In the genomic region with DNA sequence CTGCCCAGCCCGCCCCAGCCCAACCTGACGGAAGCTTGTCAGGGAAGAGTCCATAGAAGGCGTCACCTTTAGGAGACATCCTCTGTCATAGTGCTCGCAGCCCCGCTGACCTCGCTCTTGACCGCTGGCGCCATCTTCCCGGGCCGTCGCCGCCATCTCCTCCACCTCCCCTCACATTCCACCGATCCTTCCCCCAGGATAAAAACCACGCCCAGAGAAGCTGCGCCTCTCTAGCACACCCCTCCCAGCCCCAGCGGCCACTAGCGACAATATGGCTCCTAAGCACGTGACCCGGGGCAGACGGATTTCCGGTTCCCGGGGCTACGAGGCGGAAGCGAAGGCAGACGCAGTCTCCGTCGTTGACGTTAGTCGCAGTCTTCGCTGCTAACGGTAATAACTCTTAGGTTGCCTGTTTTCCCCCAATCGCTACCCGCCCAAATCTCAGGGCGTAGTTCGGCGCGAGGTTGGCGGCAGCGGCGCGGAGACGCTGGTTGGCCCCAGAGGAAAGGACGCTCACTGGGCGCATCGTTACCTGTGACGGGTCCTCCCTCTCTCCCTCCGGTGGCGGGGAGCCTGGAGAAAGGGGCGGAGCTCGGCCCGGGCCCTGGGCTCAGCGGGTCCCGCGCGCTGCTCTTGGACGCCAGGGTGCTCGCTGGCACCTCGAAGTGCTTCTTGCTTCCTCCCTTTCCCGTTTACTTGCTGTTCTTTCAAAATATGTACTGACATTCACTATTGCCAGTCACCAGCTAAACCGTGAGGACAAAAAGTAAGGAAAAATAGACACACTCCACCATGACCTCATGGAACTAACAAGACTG, we compare ENCODE assay signal across 1 cellular context.
TF ChIP-seq lines count a peak whose summit lies in the region.

A gene (minus strand): TSS at position 273 of the 818 bp plus-strand sequence. CDS start 117 bp downstream, at position 156.
A gene with protein sequence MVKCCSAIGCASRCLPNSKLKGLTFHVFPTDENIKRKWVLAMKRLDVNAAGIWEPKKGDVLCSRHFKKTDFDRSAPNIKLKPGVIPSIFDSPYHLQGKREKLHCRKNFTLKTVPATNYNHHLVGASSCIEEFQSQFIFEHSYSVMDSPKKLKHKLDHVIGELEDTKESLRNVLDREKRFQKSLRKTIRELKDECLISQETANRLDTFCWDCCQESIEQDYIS (plus strand): TSS at position 343 of the 818 bp plus-strand sequence. CDS start 980 bp downstream, outside the sequence.

TF ChIP-seq in K562, 482 proteins besides CTCF, POLR2A, EP300 and RAD21 (continued from another document and continues in another):
- no peak for TF ChIP-seq ZSCAN29 (IDR thresholded peaks at IDR 0.05)
- no peak for TF ChIP-seq FOXJ3 (CRISPR knock-in tag; IDR thresholded peaks at IDR 0.05)
- TF ChIP-seq, protein P1, sequence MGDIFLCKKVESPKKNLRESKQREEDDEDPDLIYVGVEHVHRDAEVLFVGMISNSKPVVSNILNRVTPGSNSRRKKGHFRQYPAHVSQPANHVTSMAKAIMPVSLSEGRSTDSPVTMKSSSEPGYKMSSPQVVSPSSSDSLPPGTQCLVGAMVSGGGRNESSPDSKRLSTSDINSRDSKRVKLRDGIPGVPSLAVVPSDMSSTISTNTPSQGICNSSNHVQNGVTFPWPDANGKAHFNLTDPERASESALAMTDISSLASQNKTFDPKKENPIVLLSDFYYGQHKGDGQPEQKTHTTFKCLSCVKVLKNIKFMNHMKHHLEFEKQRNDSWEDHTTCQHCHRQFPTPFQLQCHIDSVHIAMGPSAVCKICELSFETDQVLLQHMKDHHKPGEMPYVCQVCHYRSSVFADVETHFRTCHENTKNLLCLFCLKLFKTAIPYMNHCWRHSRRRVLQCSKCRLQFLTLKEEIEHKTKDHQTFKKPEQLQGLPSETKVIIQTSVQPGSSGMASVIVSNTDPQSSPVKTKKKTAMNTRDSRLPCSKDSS (IDR thresholded peaks at IDR 0.05; ENCODE audit: low read depth, partially characterized antibody), result no peak
- no peak for TF ChIP-seq HDAC6 (IDR thresholded peaks at IDR 0.05; ENCODE audit: low read depth, low read length)
- TF ChIP-seq, protein P2, sequence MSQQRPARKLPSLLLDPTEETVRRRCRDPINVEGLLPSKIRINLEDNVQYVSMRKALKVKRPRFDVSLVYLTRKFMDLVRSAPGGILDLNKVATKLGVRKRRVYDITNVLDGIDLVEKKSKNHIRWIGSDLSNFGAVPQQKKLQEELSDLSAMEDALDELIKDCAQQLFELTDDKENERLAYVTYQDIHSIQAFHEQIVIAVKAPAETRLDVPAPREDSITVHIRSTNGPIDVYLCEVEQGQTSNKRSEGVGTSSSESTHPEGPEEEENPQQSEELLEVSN (IDR thresholded peaks at IDR 0.05; ENCODE audit: borderline replicate concordance in 1 of 2, extremely low read depth in 1 of 2, insufficient read depth in 1 of 2, insufficient read length in 1 of 2, low read depth in 1 of 2, low read length in 1 of 2, poor library complexity in 1 of 2, severe bottlenecking in 1 of 2), result peak; percentile 56 to 57
- TF ChIP-seq IRF2 (CRISPR knock-in tag; IDR thresholded peaks at IDR 0.05), result no peak
- no peak; the same call in 1 of the 2 replicates for TF ChIP-seq LARP7 (IDR thresholded peaks at IDR 0.05)
- TF ChIP-seq, protein P3, sequence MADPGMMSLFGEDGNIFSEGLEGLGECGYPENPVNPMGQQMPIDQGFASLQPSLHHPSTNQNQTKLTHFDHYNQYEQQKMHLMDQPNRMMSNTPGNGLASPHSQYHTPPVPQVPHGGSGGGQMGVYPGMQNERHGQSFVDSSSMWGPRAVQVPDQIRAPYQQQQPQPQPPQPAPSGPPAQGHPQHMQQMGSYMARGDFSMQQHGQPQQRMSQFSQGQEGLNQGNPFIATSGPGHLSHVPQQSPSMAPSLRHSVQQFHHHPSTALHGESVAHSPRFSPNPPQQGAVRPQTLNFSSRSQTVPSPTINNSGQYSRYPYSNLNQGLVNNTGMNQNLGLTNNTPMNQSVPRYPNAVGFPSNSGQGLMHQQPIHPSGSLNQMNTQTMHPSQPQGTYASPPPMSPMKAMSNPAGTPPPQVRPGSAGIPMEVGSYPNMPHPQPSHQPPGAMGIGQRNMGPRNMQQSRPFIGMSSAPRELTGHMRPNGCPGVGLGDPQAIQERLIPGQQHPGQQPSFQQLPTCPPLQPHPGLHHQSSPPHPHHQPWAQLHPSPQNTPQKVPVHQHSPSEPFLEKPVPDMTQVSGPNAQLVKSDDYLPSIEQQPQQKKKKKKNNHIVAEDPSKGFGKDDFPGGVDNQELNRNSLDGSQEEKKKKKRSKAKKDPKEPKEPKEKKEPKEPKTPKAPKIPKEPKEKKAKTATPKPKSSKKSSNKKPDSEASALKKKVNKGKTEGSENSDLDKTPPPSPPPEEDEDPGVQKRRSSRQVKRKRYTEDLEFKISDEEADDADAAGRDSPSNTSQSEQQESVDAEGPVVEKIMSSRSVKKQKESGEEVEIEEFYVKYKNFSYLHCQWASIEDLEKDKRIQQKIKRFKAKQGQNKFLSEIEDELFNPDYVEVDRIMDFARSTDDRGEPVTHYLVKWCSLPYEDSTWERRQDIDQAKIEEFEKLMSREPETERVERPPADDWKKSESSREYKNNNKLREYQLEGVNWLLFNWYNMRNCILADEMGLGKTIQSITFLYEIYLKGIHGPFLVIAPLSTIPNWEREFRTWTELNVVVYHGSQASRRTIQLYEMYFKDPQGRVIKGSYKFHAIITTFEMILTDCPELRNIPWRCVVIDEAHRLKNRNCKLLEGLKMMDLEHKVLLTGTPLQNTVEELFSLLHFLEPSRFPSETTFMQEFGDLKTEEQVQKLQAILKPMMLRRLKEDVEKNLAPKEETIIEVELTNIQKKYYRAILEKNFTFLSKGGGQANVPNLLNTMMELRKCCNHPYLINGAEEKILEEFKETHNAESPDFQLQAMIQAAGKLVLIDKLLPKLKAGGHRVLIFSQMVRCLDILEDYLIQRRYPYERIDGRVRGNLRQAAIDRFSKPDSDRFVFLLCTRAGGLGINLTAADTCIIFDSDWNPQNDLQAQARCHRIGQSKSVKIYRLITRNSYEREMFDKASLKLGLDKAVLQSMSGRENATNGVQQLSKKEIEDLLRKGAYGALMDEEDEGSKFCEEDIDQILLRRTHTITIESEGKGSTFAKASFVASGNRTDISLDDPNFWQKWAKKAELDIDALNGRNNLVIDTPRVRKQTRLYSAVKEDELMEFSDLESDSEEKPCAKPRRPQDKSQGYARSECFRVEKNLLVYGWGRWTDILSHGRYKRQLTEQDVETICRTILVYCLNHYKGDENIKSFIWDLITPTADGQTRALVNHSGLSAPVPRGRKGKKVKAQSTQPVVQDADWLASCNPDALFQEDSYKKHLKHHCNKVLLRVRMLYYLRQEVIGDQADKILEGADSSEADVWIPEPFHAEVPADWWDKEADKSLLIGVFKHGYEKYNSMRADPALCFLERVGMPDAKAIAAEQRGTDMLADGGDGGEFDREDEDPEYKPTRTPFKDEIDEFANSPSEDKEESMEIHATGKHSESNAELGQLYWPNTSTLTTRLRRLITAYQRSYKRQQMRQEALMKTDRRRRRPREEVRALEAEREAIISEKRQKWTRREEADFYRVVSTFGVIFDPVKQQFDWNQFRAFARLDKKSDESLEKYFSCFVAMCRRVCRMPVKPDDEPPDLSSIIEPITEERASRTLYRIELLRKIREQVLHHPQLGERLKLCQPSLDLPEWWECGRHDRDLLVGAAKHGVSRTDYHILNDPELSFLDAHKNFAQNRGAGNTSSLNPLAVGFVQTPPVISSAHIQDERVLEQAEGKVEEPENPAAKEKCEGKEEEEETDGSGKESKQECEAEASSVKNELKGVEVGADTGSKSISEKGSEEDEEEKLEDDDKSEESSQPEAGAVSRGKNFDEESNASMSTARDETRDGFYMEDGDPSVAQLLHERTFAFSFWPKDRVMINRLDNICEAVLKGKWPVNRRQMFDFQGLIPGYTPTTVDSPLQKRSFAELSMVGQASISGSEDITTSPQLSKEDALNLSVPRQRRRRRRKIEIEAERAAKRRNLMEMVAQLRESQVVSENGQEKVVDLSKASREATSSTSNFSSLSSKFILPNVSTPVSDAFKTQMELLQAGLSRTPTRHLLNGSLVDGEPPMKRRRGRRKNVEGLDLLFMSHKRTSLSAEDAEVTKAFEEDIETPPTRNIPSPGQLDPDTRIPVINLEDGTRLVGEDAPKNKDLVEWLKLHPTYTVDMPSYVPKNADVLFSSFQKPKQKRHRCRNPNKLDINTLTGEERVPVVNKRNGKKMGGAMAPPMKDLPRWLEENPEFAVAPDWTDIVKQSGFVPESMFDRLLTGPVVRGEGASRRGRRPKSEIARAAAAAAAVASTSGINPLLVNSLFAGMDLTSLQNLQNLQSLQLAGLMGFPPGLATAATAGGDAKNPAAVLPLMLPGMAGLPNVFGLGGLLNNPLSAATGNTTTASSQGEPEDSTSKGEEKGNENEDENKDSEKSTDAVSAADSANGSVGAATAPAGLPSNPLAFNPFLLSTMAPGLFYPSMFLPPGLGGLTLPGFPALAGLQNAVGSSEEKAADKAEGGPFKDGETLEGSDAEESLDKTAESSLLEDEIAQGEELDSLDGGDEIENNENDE (IDR thresholded peaks at IDR 0.05; ENCODE audit: low read depth, low read length), result no peak
- no peak for TF ChIP-seq POLR3G (IDR thresholded peaks at IDR 0.05; ENCODE audit: extremely low read depth, insufficient read length, insufficient replicate concordance)
- TF ChIP-seq MECOM (CRISPR knock-in tag; IDR thresholded peaks at IDR 0.05), result no peak
- no peak for TF ChIP-seq SAP30 (IDR thresholded peaks at IDR 0.05; ENCODE audit: borderline replicate concordance, insufficient read depth, low read depth, low read length, poor library complexity, severe bottlenecking)
- TF ChIP-seq MAFF (IDR thresholded peaks at IDR 0.05; ENCODE audit: low read length), result no peak
- peak; percentile 26; the same call in 1 of the 2 replicates for TF ChIP-seq CC2D1A (IDR thresholded peaks at IDR 0.05)
- TF ChIP-seq, protein P4, sequence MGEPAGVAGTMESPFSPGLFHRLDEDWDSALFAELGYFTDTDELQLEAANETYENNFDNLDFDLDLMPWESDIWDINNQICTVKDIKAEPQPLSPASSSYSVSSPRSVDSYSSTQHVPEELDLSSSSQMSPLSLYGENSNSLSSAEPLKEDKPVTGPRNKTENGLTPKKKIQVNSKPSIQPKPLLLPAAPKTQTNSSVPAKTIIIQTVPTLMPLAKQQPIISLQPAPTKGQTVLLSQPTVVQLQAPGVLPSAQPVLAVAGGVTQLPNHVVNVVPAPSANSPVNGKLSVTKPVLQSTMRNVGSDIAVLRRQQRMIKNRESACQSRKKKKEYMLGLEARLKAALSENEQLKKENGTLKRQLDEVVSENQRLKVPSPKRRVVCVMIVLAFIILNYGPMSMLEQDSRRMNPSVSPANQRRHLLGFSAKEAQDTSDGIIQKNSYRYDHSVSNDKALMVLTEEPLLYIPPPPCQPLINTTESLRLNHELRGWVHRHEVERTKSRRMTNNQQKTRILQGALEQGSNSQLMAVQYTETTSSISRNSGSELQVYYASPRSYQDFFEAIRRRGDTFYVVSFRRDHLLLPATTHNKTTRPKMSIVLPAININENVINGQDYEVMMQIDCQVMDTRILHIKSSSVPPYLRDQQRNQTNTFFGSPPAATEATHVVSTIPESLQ (CRISPR knock-in tag; IDR thresholded peaks at IDR 0.05), result peak; percentile 74; the same call in 1 of the 2 replicates
- TF ChIP-seq KLF1 (tag; IDR thresholded peaks at IDR 0.05), result peak; percentile 83
- peak; percentile 99 for TF ChIP-seq GABPB1 (CRISPR knock-in tag; IDR thresholded peaks at IDR 0.05)
- TF ChIP-seq, protein P5, sequence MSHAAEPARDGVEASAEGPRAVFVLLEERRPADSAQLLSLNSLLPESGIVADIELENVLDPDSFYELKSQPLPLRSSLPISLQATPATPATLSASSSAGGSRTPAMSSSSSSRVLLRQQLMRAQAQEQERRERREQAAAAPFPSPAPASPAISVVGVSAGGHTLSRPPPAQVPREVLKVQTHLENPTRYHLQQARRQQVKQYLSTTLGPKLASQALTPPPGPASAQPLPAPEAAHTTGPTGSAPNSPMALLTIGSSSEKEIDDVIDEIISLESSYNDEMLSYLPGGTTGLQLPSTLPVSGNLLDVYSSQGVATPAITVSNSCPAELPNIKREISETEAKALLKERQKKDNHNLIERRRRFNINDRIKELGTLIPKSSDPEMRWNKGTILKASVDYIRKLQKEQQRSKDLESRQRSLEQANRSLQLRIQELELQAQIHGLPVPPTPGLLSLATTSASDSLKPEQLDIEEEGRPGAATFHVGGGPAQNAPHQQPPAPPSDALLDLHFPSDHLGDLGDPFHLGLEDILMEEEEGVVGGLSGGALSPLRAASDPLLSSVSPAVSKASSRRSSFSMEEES (CRISPR knock-in tag; IDR thresholded peaks at IDR 0.05), result peak; percentile 99
- TF ChIP-seq, protein P6, sequence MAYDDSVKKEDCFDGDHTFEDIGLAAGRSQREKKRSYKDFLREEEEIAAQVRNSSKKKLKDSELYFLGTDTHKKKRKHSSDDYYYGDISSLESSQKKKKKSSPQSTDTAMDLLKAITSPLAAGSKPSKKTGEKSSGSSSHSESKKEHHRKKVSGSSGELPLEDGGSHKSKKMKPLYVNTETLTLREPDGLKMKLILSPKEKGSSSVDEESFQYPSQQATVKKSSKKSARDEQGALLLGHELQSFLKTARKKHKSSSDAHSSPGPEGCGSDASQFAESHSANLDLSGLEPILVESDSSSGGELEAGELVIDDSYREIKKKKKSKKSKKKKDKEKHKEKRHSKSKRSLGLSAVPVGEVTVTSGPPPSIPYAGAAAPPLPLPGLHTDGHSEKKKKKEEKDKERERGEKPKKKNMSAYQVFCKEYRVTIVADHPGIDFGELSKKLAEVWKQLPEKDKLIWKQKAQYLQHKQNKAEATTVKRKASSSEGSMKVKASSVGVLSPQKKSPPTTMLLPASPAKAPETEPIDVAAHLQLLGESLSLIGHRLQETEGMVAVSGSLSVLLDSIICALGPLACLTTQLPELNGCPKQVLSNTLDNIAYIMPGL (CRISPR knock-in tag; IDR thresholded peaks at IDR 0.05), result no peak
- no peak for TF ChIP-seq ZNF695 (CRISPR knock-in tag; IDR thresholded peaks at IDR 0.05)
- TF ChIP-seq, protein P7, sequence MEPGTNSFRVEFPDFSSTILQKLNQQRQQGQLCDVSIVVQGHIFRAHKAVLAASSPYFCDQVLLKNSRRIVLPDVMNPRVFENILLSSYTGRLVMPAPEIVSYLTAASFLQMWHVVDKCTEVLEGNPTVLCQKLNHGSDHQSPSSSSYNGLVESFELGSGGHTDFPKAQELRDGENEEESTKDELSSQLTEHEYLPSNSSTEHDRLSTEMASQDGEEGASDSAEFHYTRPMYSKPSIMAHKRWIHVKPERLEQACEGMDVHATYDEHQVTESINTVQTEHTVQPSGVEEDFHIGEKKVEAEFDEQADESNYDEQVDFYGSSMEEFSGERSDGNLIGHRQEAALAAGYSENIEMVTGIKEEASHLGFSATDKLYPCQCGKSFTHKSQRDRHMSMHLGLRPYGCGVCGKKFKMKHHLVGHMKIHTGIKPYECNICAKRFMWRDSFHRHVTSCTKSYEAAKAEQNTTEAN (CRISPR knock-in tag; IDR thresholded peaks at IDR 0.05), result 0 out of 2 replicates have a peak, but pooled peaks have one; percentile 7
- TF ChIP-seq, protein P8, sequence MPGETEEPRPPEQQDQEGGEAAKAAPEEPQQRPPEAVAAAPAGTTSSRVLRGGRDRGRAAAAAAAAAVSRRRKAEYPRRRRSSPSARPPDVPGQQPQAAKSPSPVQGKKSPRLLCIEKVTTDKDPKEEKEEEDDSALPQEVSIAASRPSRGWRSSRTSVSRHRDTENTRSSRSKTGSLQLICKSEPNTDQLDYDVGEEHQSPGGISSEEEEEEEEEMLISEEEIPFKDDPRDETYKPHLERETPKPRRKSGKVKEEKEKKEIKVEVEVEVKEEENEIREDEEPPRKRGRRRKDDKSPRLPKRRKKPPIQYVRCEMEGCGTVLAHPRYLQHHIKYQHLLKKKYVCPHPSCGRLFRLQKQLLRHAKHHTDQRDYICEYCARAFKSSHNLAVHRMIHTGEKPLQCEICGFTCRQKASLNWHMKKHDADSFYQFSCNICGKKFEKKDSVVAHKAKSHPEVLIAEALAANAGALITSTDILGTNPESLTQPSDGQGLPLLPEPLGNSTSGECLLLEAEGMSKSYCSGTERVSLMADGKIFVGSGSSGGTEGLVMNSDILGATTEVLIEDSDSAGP (CRISPR knock-in tag; IDR thresholded peaks at IDR 0.05), result no peak
- peak; percentile 48 to 75; a peak in 3 of 4 replicates for TF ChIP-seq SIX5 (IDR thresholded peaks at IDR 0.05; ENCODE audit: borderline replicate concordance in 1 of 2, insufficient read depth in 1 of 2, low read depth in 1 of 2, low read length in 2 of 2)
- TF ChIP-seq PCBP1 (IDR thresholded peaks at IDR 0.05; ENCODE audit: low read depth, low read length, poor library complexity, severe bottlenecking), result no peak
- TF ChIP-seq RUNX1 (IDR thresholded peaks at IDR 0.05; ENCODE audit: low read depth), result no peak
- TF ChIP-seq ZKSCAN8 (CRISPR knock-in tag; IDR thresholded peaks at IDR 0.05), result no peak
